ENCODE assay signal across 24 cellular contexts in genomic region chr2:200945395-200945729, GRCh38. TPM values are rescaled to one million over a fixed set of nuclear protein-coding genes. Genes with fewer than 3 reads are reported as not detected.
DNase-seq lines count a peak whose midpoint lies in the region; ATAC-seq, FAIRE-seq and TF ChIP-seq lines count a peak whose summit lies in the region.
"Had no signal": no experiment of that assay in that cellular context is flagged by ENCODE, and none has a peak within 500 bp of the region (broad histone marks: within the 10 kb centered on the region; RNA-seq: fewer than 3 reads in every experiment).

No MANE protein-coding gene starts in this region.

- TF ChIP-seq RAD21 in SK-N-SH (IDR thresholded peaks at IDR 0.05; ENCODE audit: low read length), result no peak

- intact Hi-C loops in Calu3 (cut with micrococcal nuclease; ENCODE audit: unreplicated experiment), result no loop called here
- intact Hi-C loops in activated T-helper 2 cell treated with anti-CD3 and anti-CD28 coated beads, Interferon-gamma antibody, Interleukin-2, Interleukin-4, amounts not matched to agents 10 μg/mL and 5 μg/mL and 100 μg/mL, durations not matched to agents 14 hours and 24 hours and 36 hours (cut with micrococcal nuclease), result loop anchor here (2.0 kb wide), 3 partner anchors 17 to 181 kb away; partner anchors contain the start of gene ORC2
- intact Hi-C loops in mucosa of descending colon (cut with DNase I, micrococcal nuclease), result no loop called here

- H3K9me3 ChIP-seq in SK-N-SH (no peaks in the 10 kb centered on the region), hepatocyte (ENCODE audit: low read depth) (no peaks in the 10 kb centered on the region), mucosa of descending colon (no peaks in the 10 kb centered on the region)
- H3K9me3 ChIP-seq: ascending aorta, prostate gland, SJCRH30 had no signal

- H2AFZ ChIP-seq in SK-N-SH (ENCODE audit: low read depth) (no peak overlapping the region), hepatocyte (no peak overlapping the region)
- H2AFZ ChIP-seq: neural progenitor cell had no signal

- no peaks in the 10 kb centered on the region for H3K27me3 ChIP-seq in SK-N-SH (ENCODE audit: insufficient read depth)
- H3K27me3 ChIP-seq in hepatocyte, result no peaks in the 10 kb centered on the region
- H3K27me3 ChIP-seq: ascending aorta, neural progenitor cell, SJCRH30 had no signal

- H3K9me2 ChIP-seq in SK-N-SH, result no peaks in the 10 kb centered on the region
- no peaks in the 10 kb centered on the region for H3K9me2 ChIP-seq in hepatocyte (replicated peaks; ENCODE audit: insufficient read depth)

- TF ChIP-seq EP300 in SK-N-SH (IDR thresholded peaks at IDR 0.05; ENCODE audit: borderline replicate concordance in 1 of 2, low read depth in 1 of 2, low read length in 1 of 2), result no peak

- H3K36me3 Mint-ChIP-seq in Calu3 (ENCODE audit: insufficient read depth, unreplicated experiment), result peaks cover 74% of the 10 kb centered on the region
- H3K36me3 Mint-ChIP-seq in activated T-helper 2 cell treated with anti-CD3 and anti-CD28 coated beads, Interferon-gamma antibody, Interleukin-2, Interleukin-4, amounts not matched to agents 10 μg/mL and 5 μg/mL and 100 μg/mL, durations not matched to agents 14 hours and 24 hours and 36 hours (ENCODE audit: low read depth), result peaks cover 70% of the 10 kb centered on the region
- peaks cover 20 to 43% of the 10 kb centered on the region in 2 donors for H3K36me3 Mint-ChIP-seq in stimulated activated naive B cell treated with anti-CD40 and anti-IgM and Interleukin-4, amounts not matched to agents 10 μg/mL and 1 μg/mL and 100 μg/mL, for 72 hours

- H3K36me3 ChIP-seq in SK-N-SH (replicated peaks in 1 of 2; ENCODE audit: control insufficient read depth in 1 of 2, insufficient read depth in 2 of 2, low read length in 1 of 2), result peaks cover 41 to 55% of the 10 kb centered on the region in 2 experiments
- H3K36me3 ChIP-seq in hepatocyte (replicated peaks; ENCODE audit: insufficient read depth, low read depth), result no peaks in the 10 kb centered on the region
- H3K36me3 ChIP-seq in mucosa of descending colon (ENCODE audit: low read depth), result no peaks in the 10 kb centered on the region

- H3K27ac Mint-ChIP-seq in Calu3 (ENCODE audit: unreplicated experiment), result peak overlapping the region; percentile 97
- H3K27ac Mint-ChIP-seq in activated T-helper 2 cell treated with anti-CD3 and anti-CD28 coated beads, Interferon-gamma antibody, Interleukin-2, Interleukin-4, amounts not matched to agents 10 μg/mL and 5 μg/mL and 100 μg/mL, durations not matched to agents 14 hours and 24 hours and 36 hours, result peak overlapping the region; percentile 87
- no peak overlapping the region for H3K27ac Mint-ChIP-seq in stimulated activated naive B cell treated with anti-CD40 and anti-IgM and Interleukin-4, amounts not matched to agents 10 μg/mL and 1 μg/mL and 100 μg/mL, for 72 hours
- H3K27ac Mint-ChIP-seq: neural progenitor cell had no signal

- no peaks in the 10 kb centered on the region; a peak in 1 of 4 replicates for H3K4me1 ChIP-seq in SK-N-SH (ENCODE audit: control insufficient read depth in 1 of 2, insufficient read depth in 2 of 2, low read depth in 1 of 2, low read length in 1 of 2)
- peaks cover 4% of the 10 kb centered on the region for H3K4me1 ChIP-seq in hepatocyte (ENCODE audit: insufficient read depth)
- H3K4me1 ChIP-seq in mucosa of descending colon (ENCODE audit: low read depth), result no peaks in the 10 kb centered on the region
- H3K4me1 ChIP-seq: ascending aorta, neural progenitor cell, prostate gland, SJCRH30 had no signal

- peak overlapping the region in 1 of 2 experiments; percentile 69; a peak in 2 of 4 replicates for H3K27ac ChIP-seq in SK-N-SH (ENCODE audit: low read depth in 2 of 2, low read length in 1 of 2)
- peak overlapping the region; percentile 87 for H3K27ac ChIP-seq in hepatocyte
- H3K27ac ChIP-seq: 22Rv1, ascending aorta, KMS-11, neural progenitor cell, prostate gland, SJCRH30 had no signal

- H4K20me1 ChIP-seq in SK-N-SH (ENCODE audit: insufficient read depth) (no peaks in the 10 kb centered on the region), hepatocyte (ENCODE audit: insufficient read depth, poor library complexity, severe bottlenecking) (no peaks in the 10 kb centered on the region)

- ATAC-seq in SK-N-SH treated with all-trans-retinoic acid at 6 μM for 48 hours (no peak), mucosa of descending colon (no peak)
- ATAC-seq in stimulated activated naive B cell treated with anti-CD40 and anti-IgM and Interleukin-4, amounts not matched to agents 10 μg/mL and 1 μg/mL and 100 μg/mL, for 72 hours (replicated peaks), result no peak
- ATAC-seq: left ventricle myocardium superior had no signal

- no peak overlapping the region for H3K9ac ChIP-seq in SK-N-SH
- H3K9ac ChIP-seq: KMS-11, neural progenitor cell had no signal

- no peak overlapping the region for H3K4me3 ChIP-seq in SK-N-SH (ENCODE audit: low read depth in 2 of 2, low read length in 1 of 2)
- no peak overlapping the region for H3K4me3 ChIP-seq in hepatocyte
- H3K4me3 ChIP-seq in mucosa of descending colon, result no peak overlapping the region
- H3K4me3 ChIP-seq: ascending aorta, neural progenitor cell, prostate gland, SJCRH30 had no signal

- peak overlapping the region; percentile 45 for H3K4me3 Mint-ChIP-seq in Calu3 (ENCODE audit: low read depth, unreplicated experiment)
- no peak overlapping the region for H3K4me3 Mint-ChIP-seq in activated T-helper 2 cell treated with anti-CD3 and anti-CD28 coated beads, Interferon-gamma antibody, Interleukin-2, Interleukin-4, amounts not matched to agents 10 μg/mL and 5 μg/mL and 100 μg/mL, durations not matched to agents 14 hours and 24 hours and 36 hours (ENCODE audit: low read depth)
- H3K4me3 Mint-ChIP-seq in stimulated activated naive B cell treated with anti-CD40 and anti-IgM and Interleukin-4, amounts not matched to agents 10 μg/mL and 1 μg/mL and 100 μg/mL, for 72 hours, result no peak overlapping the region
- H3K4me3 Mint-ChIP-seq: activated naive CD4-positive, alpha-beta T cell treated with anti-CD3 and anti-CD28 coated beads for 36 hours; CD8-positive, alpha-beta memory T cell; neural progenitor cell; T-helper 1 cell treated with Interleukin-12 subunit alpha and Interleukin-12 subunit beta and Interleukin-4 antibody, amounts not matched to agents 30 μg/mL and 1 μg/mL, for 36 hours had no signal

- no peaks in the 10 kb centered on the region for H3K79me2 ChIP-seq in SK-N-SH (ENCODE audit: insufficient read depth)
- H3K79me2 ChIP-seq in hepatocyte, result no peaks in the 10 kb centered on the region

- POLR2A ChIA-PET in SK-N-SH (lab: Yijun Ruan, JAX), result no interaction called here

- peaks cover 36% of the 10 kb centered on the region for H3K4me1 Mint-ChIP-seq in Calu3 (ENCODE audit: low read depth, unreplicated experiment)
- peaks cover 25% of the 10 kb centered on the region for H3K4me1 Mint-ChIP-seq in activated T-helper 2 cell treated with anti-CD3 and anti-CD28 coated beads, Interferon-gamma antibody, Interleukin-2, Interleukin-4, amounts not matched to agents 10 μg/mL and 5 μg/mL and 100 μg/mL, durations not matched to agents 14 hours and 24 hours and 36 hours (ENCODE audit: low read depth)
- peaks cover 6 to 11% of the 10 kb centered on the region in 2 donors for H3K4me1 Mint-ChIP-seq in stimulated activated naive B cell treated with anti-CD40 and anti-IgM and Interleukin-4, amounts not matched to agents 10 μg/mL and 1 μg/mL and 100 μg/mL, for 72 hours
- H3K4me1 Mint-ChIP-seq: neural progenitor cell had no signal

- no peaks in the 10 kb centered on the region for H3K27me3 Mint-ChIP-seq in Calu3 (ENCODE audit: unreplicated experiment)
- H3K27me3 Mint-ChIP-seq in activated T-helper 2 cell treated with anti-CD3 and anti-CD28 coated beads, Interferon-gamma antibody, Interleukin-2, Interleukin-4, amounts not matched to agents 10 μg/mL and 5 μg/mL and 100 μg/mL, durations not matched to agents 14 hours and 24 hours and 36 hours (ENCODE audit: low read depth), result no peaks in the 10 kb centered on the region
- no peaks in the 10 kb centered on the region for H3K27me3 Mint-ChIP-seq in stimulated activated naive B cell treated with anti-CD40 and anti-IgM and Interleukin-4, amounts not matched to agents 10 μg/mL and 1 μg/mL and 100 μg/mL, for 72 hours
- H3K27me3 Mint-ChIP-seq: CD8-positive, alpha-beta memory T cell had no signal

- H3K9me3 Mint-ChIP-seq in Calu3 (ENCODE audit: low read depth, unreplicated experiment), result no peaks in the 10 kb centered on the region
- no peaks in the 10 kb centered on the region for H3K9me3 Mint-ChIP-seq in activated T-helper 2 cell treated with anti-CD3 and anti-CD28 coated beads, Interferon-gamma antibody, Interleukin-2, Interleukin-4, amounts not matched to agents 10 μg/mL and 5 μg/mL and 100 μg/mL, durations not matched to agents 14 hours and 24 hours and 36 hours
- H3K9me3 Mint-ChIP-seq in stimulated activated naive B cell treated with anti-CD40 and anti-IgM and Interleukin-4, amounts not matched to agents 10 μg/mL and 1 μg/mL and 100 μg/mL, for 72 hours, result no peaks in the 10 kb centered on the region
- H3K9me3 Mint-ChIP-seq: activated naive CD4-positive, alpha-beta T cell treated with anti-CD3 and anti-CD28 coated beads for 36 hours; CD8-positive, alpha-beta memory T cell; neural progenitor cell; T-helper 1 cell treated with Interleukin-12 subunit alpha and Interleukin-12 subunit beta and Interleukin-4 antibody, amounts not matched to agents 30 μg/mL and 1 μg/mL, for 36 hours had no signal

- DNase-seq in SK-N-SH, result no peak
- no peak for DNase-seq in Calu3
- DNase-seq in activated T-helper 2 cell treated with anti-CD3 and anti-CD28 coated beads, Interferon-gamma antibody, Interleukin-2, Interleukin-4, amounts not matched to agents 10 μg/mL and 5 μg/mL and 100 μg/mL, durations not matched to agents 14 hours and 24 hours and 36 hours (ENCODE audit: low spot score), result no peak
- no peak for DNase-seq in hepatocyte (ENCODE audit: low spot score)
- DNase-seq in RCC 7860 (ENCODE audit: low spot score), result no peak
- no peak for DNase-seq in mucosa of descending colon
- DNase-seq in stimulated activated naive B cell treated with anti-CD40 and anti-IgM and Interleukin-4, amounts not matched to agents 10 μg/mL and 1 μg/mL and 100 μg/mL, for 72 hours, result no peak
- DNase-seq: CD8-positive, alpha-beta memory T cell; effector CD4-positive, alpha-beta T cell; hypothalamus; left ventricle myocardium superior; NCI-H1694 treated with DMSO at 0.1 percent for 48 hours; NCI-H2227 treated with DMSO at 0.1 percent for 48 hours; stimulated activated CD4-positive, alpha-beta T cell treated with anti-CD3 and anti-CD28 coated beads, Interleukin-1b, Interleukin-23, amount 100 ng/mL, for 48 hours had no signal

- WGBS in SK-N-SH (ENCODE audit: low lambda C conversion rate), result 95% methylated on average over 4 of the region's 4 CpGs
- 97% methylated on average over 4 of the region's 4 CpGs for WGBS in hepatocyte (ENCODE audit: low lambda C conversion rate, missing lambda C conversion rate)

- peaks cover 31% of the 10 kb centered on the region for H3F3A ChIP-seq in SK-N-SH (replicated peaks; ENCODE audit: insufficient read depth)

- H3K4me2 ChIP-seq in SK-N-SH (0 out of 2 replicates have a peak overlapping the region, but pooled peaks have one; percentile 42), hepatocyte (no peak overlapping the region)
- H3K4me2 ChIP-seq: KMS-11, neural progenitor cell had no signal

- CTCF ChIA-PET in SK-N-SH (lab: Yijun Ruan, JAX) (interaction anchor here (1.0 to 1.3 kb wide), 2 partner anchors 17 to 125 kb away, joined by 3 to 4 read pairs; no protein-coding TSS in a partner anchor), Calu3 (lab: Charles Lee) (interaction anchor here (1.0 to 1.2 kb wide), 3 partner anchors 22 to 238 kb away, joined by 4 to 7 read pairs (median 4); partner anchors contain the start of gene CASP10)

- no peak for FAIRE-seq in RCC 7860 (lab: Jason Lieb, UNC)
- FAIRE-seq: frontal cortex had no signal

- BruUV-seq in Calu3 (replicated peaks; lab: Mats Ljungman, UMichigan), result no TSS peak

- TF ChIP-seq CTCF in SK-N-SH (IDR thresholded peaks at IDR 0.05) (no peak), Calu3 (IDR thresholded peaks at IDR 0.05; ENCODE audit: unreplicated experiment) (no peak), hepatocyte (IDR thresholded peaks at IDR 0.05; ENCODE audit: poor library complexity) (no peak), mucosa of descending colon (IDR thresholded peaks at IDR 0.05) (no peak)

RNA-seq across cellular contexts. Expression of gene ORC2, which starts 18.1 kb away (rescaled TPM):
- polyA plus RNA-seq in SK-N-SH (2012; rRNA removed), result 3.4 and 3.9 TPM in 2 replicates
- polyA plus RNA-seq in SK-N-SH (2012; cell fraction: cytosol; rRNA removed), result 5.3 and 5.7 TPM in 2 replicates
- 5.7 and 12.3 TPM in 2 replicates for polyA plus RNA-seq in SK-N-SH (2012; cell fraction: nucleus; rRNA removed)
- total RNA-seq in Calu3 (2022), result 38.8 and 49.6 TPM in 2 replicates
- 50.7 and 62.9 TPM in 2 replicates for total RNA-seq in activated T-helper 2 cell treated with anti-CD3 and anti-CD28 coated beads, Interferon-gamma antibody, Interleukin-2, Interleukin-4, amounts not matched to agents 10 μg/mL and 5 μg/mL and 100 μg/mL, durations not matched to agents 14 hours and 24 hours and 36 hours
- total RNA-seq in hepatocyte, result 15.2 and 18.1 TPM in 2 replicates
- polyA plus RNA-seq in hepatocyte, result 10.5 and 11.4 TPM in 2 replicates
- total RNA-seq in mucosa of descending colon, result 10 to 100 TPM; 29.6 to 51.1 (median 32.2) TPM

RNA-seq across cellular contexts. Expression of gene NIF3L1, which starts 56.2 kb away (rescaled TPM):
- polyA plus RNA-seq in SK-N-SH (2012; rRNA removed) (52.4 and 77.6 TPM in 2 replicates), hepatocyte (14.0 and 17.0 TPM in 2 replicates)
- polyA plus RNA-seq in SK-N-SH (2012; cell fraction: cytosol; rRNA removed), result 59.5 and 64.1 TPM in 2 replicates
- polyA plus RNA-seq in SK-N-SH (2012; cell fraction: nucleus; rRNA removed), result 42.3 and 75.9 TPM in 2 replicates
- total RNA-seq in Calu3 (2022) (38.4 and 39.7 TPM in 2 replicates), hepatocyte (17.3 and 23.7 TPM in 2 replicates), mucosa of descending colon (10 to 100 TPM; 19.2 to 28.1 (median 26.7) TPM)
- 23.9 and 24.8 TPM in 2 replicates for total RNA-seq in activated T-helper 2 cell treated with anti-CD3 and anti-CD28 coated beads, Interferon-gamma antibody, Interleukin-2, Interleukin-4, amounts not matched to agents 10 μg/mL and 5 μg/mL and 100 μg/mL, durations not matched to agents 14 hours and 24 hours and 36 hours

RNA-seq across cellular contexts. Expression of gene PPIL3, which starts 56.5 kb away (rescaled TPM):
- polyA plus RNA-seq in SK-N-SH (2012; rRNA removed) (44.9 and 56.5 TPM in 2 replicates), hepatocyte (23.0 and 26.4 TPM in 2 replicates)
- polyA plus RNA-seq in SK-N-SH (2012; cell fraction: cytosol; rRNA removed), result 68.0 and 81.8 TPM in 2 replicates
- 38.0 and 83.2 TPM in 2 replicates for polyA plus RNA-seq in SK-N-SH (2012; cell fraction: nucleus; rRNA removed)
- total RNA-seq in Calu3 (2022) (28.0 and 31.5 TPM in 2 replicates), hepatocyte (56.6 and 59.0 TPM in 2 replicates), mucosa of descending colon (10 to 100 TPM; 25.0 to 30.4 (median 28.0) TPM)
- 55.4 and 57.8 TPM in 2 replicates for total RNA-seq in activated T-helper 2 cell treated with anti-CD3 and anti-CD28 coated beads, Interferon-gamma antibody, Interleukin-2, Interleukin-4, amounts not matched to agents 10 μg/mL and 5 μg/mL and 100 μg/mL, durations not matched to agents 14 hours and 24 hours and 36 hours
